ENCODE assay signal across 8 cellular contexts in genomic region chr7:18086165-18087030, GRCh38. TPM values are rescaled to one million over a fixed set of nuclear protein-coding genes. Genes with fewer than 3 reads are reported as not detected.
DNase-seq lines count a peak whose midpoint lies in the region; ATAC-seq and TF ChIP-seq lines count a peak whose summit lies in the region.

No MANE protein-coding gene starts in this region.

- peak; percentile 56 for DNase-seq in NCI-H82 (lab: John Stamatoyannopoulos, UW)
- no peak for DNase-seq in NCI-H82 treated with DMSO at 0.1 percent for 48 hours (lab: John Stamatoyannopoulos, UW; ENCODE audit: unreplicated experiment)
- no peak for DNase-seq in LNCaP clone FGC (ENCODE audit: low read depth)
- peak; percentile 71 for DNase-seq in adipocyte (ENCODE audit: low read depth)
- peak; percentile 47 to 74 (median 61) for DNase-seq in right cardiac atrium
- no peak for DNase-seq in prostate gland (ENCODE audit: low spot score)
- no peak for DNase-seq in OCI-M2 (lab: John Stamatoyannopoulos, UW; ENCODE audit: unreplicated experiment)
- no peak for DNase-seq in NAMALWA (ENCODE audit: low spot score)

- peaks cover 11% of the 10 kb centered on the region for H3K9me3 ChIP-seq in adipocyte (ENCODE audit: control insufficient read depth, low read length)
- H3K9me3 ChIP-seq in right cardiac atrium (ENCODE audit: control insufficient read depth, low read length): no peaks in the 10 kb centered on the region
- H3K9me3 ChIP-seq in prostate gland: no peaks in the 10 kb centered on the region

- TF ChIP-seq POLR2A in prostate gland (IDR thresholded peaks at IDR 0.05): no peak

- 0 out of 2 replicates have a peak, but pooled peaks have one; percentile 4 for TF ChIP-seq CTCF in LNCaP clone FGC (IDR thresholded peaks at IDR 0.05; ENCODE audit: control insufficient read depth, extremely low read depth, insufficient read depth)
- peak in 1 of 4 experiments; percentile 13 for TF ChIP-seq CTCF in prostate gland (IDR thresholded peaks at IDR 0.05)

- H3K4me3 ChIP-seq in LNCaP clone FGC (ENCODE audit: low read depth, low read length): peak overlapping the region; percentile 42
- H3K4me3 ChIP-seq in adipocyte (ENCODE audit: low read length): peak overlapping the region; percentile 85
- H3K4me3 ChIP-seq in right cardiac atrium (ENCODE audit: low read length): peak overlapping the region; percentile 97
- H3K4me3 ChIP-seq in prostate gland: peak overlapping the region; percentile 54 to 57

- WGBS in right cardiac atrium: under 1% methylated on average over 107 of the region's 110 CpGs
- under 1% methylated on average over 85 of the region's 110 CpGs for WGBS in prostate gland

- ATAC-seq in right cardiac atrium: peak; percentile 71 to 76

- peak overlapping the region; percentile 70 for H3K9ac ChIP-seq in adipocyte (ENCODE audit: low read length)

- intact Hi-C loops in right cardiac atrium (cut with DNase I) (loop anchor here in 1 of 4 donors (10.0 kb wide), 1 partner anchor 62 kb away; the partner anchor contains the start of gene PRPS1L1), prostate gland (cut with DNase I) (no loop called here)

- H3K4me1 ChIP-seq in adipocyte (ENCODE audit: control insufficient read depth, insufficient read depth, low read length) (no peaks in the 10 kb centered on the region), right cardiac atrium (ENCODE audit: control insufficient read depth, insufficient read depth, low read length) (no peaks in the 10 kb centered on the region), prostate gland (replicated peaks) (no peaks in the 10 kb centered on the region)

- H3K27me3 ChIP-seq in adipocyte (replicated peaks; ENCODE audit: control insufficient read depth, insufficient read depth, low read length): no peaks in the 10 kb centered on the region
- H3K27me3 ChIP-seq in right cardiac atrium (ENCODE audit: control insufficient read depth, insufficient read depth): no peaks in the 10 kb centered on the region
- H3K27me3 ChIP-seq in prostate gland (replicated peaks; ENCODE audit: insufficient read depth): no peaks in the 10 kb centered on the region

- H3K36me3 ChIP-seq in adipocyte (ENCODE audit: control insufficient read depth, insufficient read depth, low read length, severe bottlenecking) (no peaks in the 10 kb centered on the region), prostate gland (no peaks in the 10 kb centered on the region)

- H3K27ac ChIP-seq in right cardiac atrium (ENCODE audit: low read length) (peak overlapping the region; percentile 27), prostate gland (peak overlapping the region; percentile 47 to 64)

RNA-seq across cellular contexts. Expression of gene PRPS1L1, which starts 58.8 kb away (rescaled TPM):
- total RNA-seq in right cardiac atrium (not detected), prostate gland (1 to 10 TPM in 1 of 2 donors, not detected in 1; 2.7 TPM)
- not detected for polyA plus RNA-seq in right cardiac atrium

Comparison
In these comparisons a context has a peak if more than half of its experiments do, and no peak if none do; other contexts are left out.
1. DNase-seq: peak in NCI-H82 (single experiment), adipocyte (single experiment) and right cardiac atrium (3 of 3); none in NCI-H82 treated with DMSO at 0.1 percent for 48 hours (single experiment), LNCaP clone FGC (single experiment), prostate gland (single experiment), OCI-M2 (single experiment) and NAMALWA (single experiment).
2. H3K4me3 ChIP-seq: peak in every context shown above with its lines; median percentile 97 in right cardiac atrium; 85 in adipocyte; 56 in prostate gland; 42 in LNCaP clone FGC.